Comparison of ENCODE assay signal across 22 cellular contexts in the genomic region with DNA sequence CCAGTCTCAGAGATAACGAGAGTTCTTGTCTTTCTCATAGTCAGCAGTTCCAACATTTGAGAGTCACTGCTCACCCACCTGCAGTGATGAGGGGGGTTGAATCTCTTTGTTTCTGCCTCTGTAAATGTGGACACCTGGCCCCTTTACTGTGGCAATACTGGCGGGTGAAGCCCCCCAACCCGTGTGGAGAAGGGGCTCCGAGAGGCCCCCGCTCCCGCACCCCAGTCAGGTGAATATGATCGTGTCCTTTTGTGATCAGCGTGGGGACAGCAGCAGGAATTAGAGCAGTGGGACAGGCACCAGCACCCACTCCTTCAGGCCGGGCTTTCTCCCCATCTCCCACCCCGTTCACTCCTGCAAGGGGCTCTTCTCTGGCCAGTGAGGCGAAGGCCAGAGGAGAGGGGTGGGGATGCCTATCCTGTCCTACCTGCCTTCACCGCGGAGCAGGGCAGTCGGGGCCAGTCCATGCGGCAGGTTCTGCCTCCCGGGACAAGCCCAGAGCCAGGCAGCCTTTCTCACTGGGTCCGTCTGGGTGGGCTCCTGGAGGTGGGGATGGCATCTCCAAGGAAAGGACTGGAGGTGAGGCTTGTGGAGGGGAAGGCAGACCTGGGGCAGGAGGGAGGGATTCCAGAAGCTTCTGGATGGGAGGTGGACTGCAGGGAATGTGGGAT. TPM values are rescaled to one million over a fixed set of nuclear protein-coding genes. Genes with fewer than 3 reads are reported as not detected.
DNase-seq lines count a peak whose midpoint lies in the region; ATAC-seq, FAIRE-seq and TF ChIP-seq lines count a peak whose summit lies in the region.
"Had no signal": no experiment of that assay in that cellular context is flagged by ENCODE, and none has a peak within 500 bp of the region (broad histone marks: within the 10 kb centered on the region; RNA-seq: fewer than 3 reads in every experiment).

No MANE protein-coding gene starts in this region.

- peaks cover 16% of the 10 kb centered on the region for H3K36me3 ChIP-seq in left ventricle myocardium inferior
- H3K36me3 ChIP-seq in mesenchymal stem cell (ENCODE audit: control insufficient read depth in 1 of 2, insufficient read depth in 2 of 2, low read depth in 1 of 2, low read length in 2 of 2): no peaks in the 10 kb centered on the region
- H3K36me3 ChIP-seq: BE2C, HAP-1, Peyer's patch had no signal

- H2AK5ac ChIP-seq in mesenchymal stem cell (ENCODE audit: low read length, severe bottlenecking): no peak overlapping the region

- no peak for DNase-seq in A549 (ENCODE audit: low read depth in 1 of 2, low spot score in 1 of 2)
- DNase-seq in RWPE1 (ENCODE audit: low spot score): no peak
- peak; percentile 13 for DNase-seq in left ventricle myocardium inferior
- DNase-seq in mesenchymal stem cell: no peak
- no peak for DNase-seq in NCI-H187 treated with DMSO at 0.1 percent for 48 hours (lab: John Stamatoyannopoulos, UW)
- no peak for DNase-seq in GOT3 (lab: John Stamatoyannopoulos, UW)
- DNase-seq in activated T-helper 2 cell treated with anti-CD3 and anti-CD28 coated beads, Interferon-gamma antibody, Interleukin-2, Interleukin-4, amounts not matched to agents 10 μg/mL and 5 μg/mL and 100 μg/mL, durations not matched to agents 14 hours and 24 hours and 36 hours (ENCODE audit: low spot score): no peak
- no peak for DNase-seq in hypothalamus (lab: John Stamatoyannopoulos, UW)
- DNase-seq: BE2C; CD4-positive, CD25-positive, alpha-beta regulatory T cell; DMS79 treated with DMSO at 0.1 percent for 48 hours; NCI-H1092 treated with DMSO at 0.1 percent for 48 hours; NCI-H1436 treated with DMSO at 0.1 percent for 48 hours; NCI-H2029; NCI-H226; NCI-H524; NCI-H82; SHP77 had no signal

- H3K23ac ChIP-seq in mesenchymal stem cell (ENCODE audit: low read length in 2 of 2): no peak overlapping the region

- no peak for FAIRE-seq in A549 (lab: Jason Lieb, UNC)

- ATAC-seq in A549: no peak

- H3K9me3 Mint-ChIP-seq in activated T-helper 2 cell treated with anti-CD3 and anti-CD28 coated beads, Interferon-gamma antibody, Interleukin-2, Interleukin-4, amounts not matched to agents 10 μg/mL and 5 μg/mL and 100 μg/mL, durations not matched to agents 14 hours and 24 hours and 36 hours: peaks cover 3% of the 10 kb centered on the region

- CTCF ChIA-PET in A549 (lab: Yijun Ruan, JAX) (interaction anchor here (3.5 to 4.9 kb wide), 3 partner anchors 8 to 183 kb away, joined by 15 to 39 read pairs (median 28); no protein-coding TSS in a partner anchor), RWPE1 (lab: Yijun Ruan, JAX) (no interaction called here)

- H2BK120ac ChIP-seq in mesenchymal stem cell (ENCODE audit: low read depth, low read length): no peak overlapping the region

- H3K4me3 ChIP-seq in A549 (no peak overlapping the region), left ventricle myocardium inferior (peak overlapping the region; percentile 63), mesenchymal stem cell (ENCODE audit: insufficient read depth in 1 of 2, low read depth in 1 of 2, low read length in 2 of 2) (no peak overlapping the region)
- H3K4me3 ChIP-seq: GM23248, HAP-1, Peyer's patch had no signal

- H3K36me3 Mint-ChIP-seq in activated T-helper 2 cell treated with anti-CD3 and anti-CD28 coated beads, Interferon-gamma antibody, Interleukin-2, Interleukin-4, amounts not matched to agents 10 μg/mL and 5 μg/mL and 100 μg/mL, durations not matched to agents 14 hours and 24 hours and 36 hours (ENCODE audit: low read depth): no peaks in the 10 kb centered on the region

- no peak overlapping the region for H3K27ac Mint-ChIP-seq in activated T-helper 2 cell treated with anti-CD3 and anti-CD28 coated beads, Interferon-gamma antibody, Interleukin-2, Interleukin-4, amounts not matched to agents 10 μg/mL and 5 μg/mL and 100 μg/mL, durations not matched to agents 14 hours and 24 hours and 36 hours
- H3K27ac Mint-ChIP-seq: CD4-positive, CD25-positive, alpha-beta regulatory T cell had no signal

- peak overlapping the region; percentile 46 for H4K91ac ChIP-seq in mesenchymal stem cell (ENCODE audit: low read length)

- peaks cover 31% of the 10 kb centered on the region for H3K4me1 ChIP-seq in A549
- H3K4me1 ChIP-seq in left ventricle myocardium inferior: peaks cover 44% of the 10 kb centered on the region
- peaks cover 33% of the 10 kb centered on the region for H3K4me1 ChIP-seq in mesenchymal stem cell (ENCODE audit: control insufficient read depth, insufficient read depth, low read depth, low read length)
- H3K4me1 ChIP-seq: BE2C, HAP-1 had no signal

- no peaks in the 10 kb centered on the region for H3K27me3 Mint-ChIP-seq in activated T-helper 2 cell treated with anti-CD3 and anti-CD28 coated beads, Interferon-gamma antibody, Interleukin-2, Interleukin-4, amounts not matched to agents 10 μg/mL and 5 μg/mL and 100 μg/mL, durations not matched to agents 14 hours and 24 hours and 36 hours (ENCODE audit: low read depth)

- H3K18ac ChIP-seq in mesenchymal stem cell (ENCODE audit: low read depth in 1 of 2, low read length in 2 of 2): no peak overlapping the region

- no peak for TF ChIP-seq POLR2A in A549 (IDR thresholded peaks at IDR 0.05; ENCODE audit: low read length)

- H2BK5ac ChIP-seq in mesenchymal stem cell (ENCODE audit: low read depth, low read length, poor library complexity, severe bottlenecking): no peak overlapping the region

- intact Hi-C loops in left ventricle myocardium inferior (cut with micrococcal nuclease): loop anchor here (10.0 kb wide), 1 partner anchor 185 kb away; no protein-coding TSS in a partner anchor
- intact Hi-C loops in activated T-helper 2 cell treated with anti-CD3 and anti-CD28 coated beads, Interferon-gamma antibody, Interleukin-2, Interleukin-4, amounts not matched to agents 10 μg/mL and 5 μg/mL and 100 μg/mL, durations not matched to agents 14 hours and 24 hours and 36 hours (cut with micrococcal nuclease): no loop called here

- no peak overlapping the region for H4K8ac ChIP-seq in mesenchymal stem cell (ENCODE audit: low read length)

- no peak for TF ChIP-seq RAD21 in A549 (conservative IDR thresholded peaks at IDR 0.05 in 1 of 2, IDR thresholded peaks at IDR 0.05 in 1 of 2)

- H3K14ac ChIP-seq in mesenchymal stem cell (ENCODE audit: low read length in 2 of 2): no peak overlapping the region

- H3K27me3 ChIP-seq in left ventricle myocardium inferior (ENCODE audit: low read depth) (no peaks in the 10 kb centered on the region), mesenchymal stem cell (ENCODE audit: control insufficient read depth in 1 of 2, insufficient read depth in 1 of 2, low read length in 2 of 2) (no peaks in the 10 kb centered on the region)
- H3K27me3 ChIP-seq: BE2C, Peyer's patch had no signal

- POLR2A ChIA-PET in A549 (lab: Yijun Ruan, JAX): no interaction called here
- POLR2A ChIA-PET in RWPE1 (lab: Yijun Ruan, JAX; ENCODE audit: low non-redundant PET): no interaction called here

- peak overlapping the region; percentile 70 for H2BK15ac ChIP-seq in mesenchymal stem cell (ENCODE audit: low read depth, poor library complexity, severe bottlenecking)

- H2AFZ ChIP-seq in mesenchymal stem cell (ENCODE audit: low read depth, low read length): no peak overlapping the region
- H2AFZ ChIP-seq: GM23248 had no signal

- no peak overlapping the region for H3K9ac ChIP-seq in mesenchymal stem cell (ENCODE audit: low read length)
- H3K9ac ChIP-seq: GM23248, KMS-11 had no signal

- TF ChIP-seq CTCF in A549 (IDR thresholded peaks at IDR 0.05): no peak
- no peak for TF ChIP-seq CTCF in RWPE1 (conservative IDR thresholded peaks at IDR 0.05; ENCODE audit: low read depth)
- TF ChIP-seq CTCF in left ventricle myocardium inferior (IDR thresholded peaks at IDR 0.05; ENCODE audit: borderline replicate concordance): no peak

- peak overlapping the region; percentile 11 to 54 for H3K4ac ChIP-seq in mesenchymal stem cell (ENCODE audit: low read depth in 1 of 2, low read length in 2 of 2)

- H3K27ac ChIP-seq in A549 (no peak overlapping the region), RWPE1 (peak overlapping the region; percentile 98), left ventricle myocardium inferior (replicated peaks) (peak overlapping the region; percentile 97), mesenchymal stem cell (ENCODE audit: low read length, poor library complexity, severe bottlenecking) (no peak overlapping the region)
- H3K27ac ChIP-seq: GM23248, KMS-11, Peyer's patch had no signal

- H3K4me1 Mint-ChIP-seq in activated T-helper 2 cell treated with anti-CD3 and anti-CD28 coated beads, Interferon-gamma antibody, Interleukin-2, Interleukin-4, amounts not matched to agents 10 μg/mL and 5 μg/mL and 100 μg/mL, durations not matched to agents 14 hours and 24 hours and 36 hours (ENCODE audit: low read depth): no peaks in the 10 kb centered on the region
- H3K4me1 Mint-ChIP-seq: CD4-positive, CD25-positive, alpha-beta regulatory T cell had no signal

- H3K9me3 ChIP-seq in A549 (peaks cover 9% of the 10 kb centered on the region; the same call in 1 of the 3 replicates), left ventricle myocardium inferior (replicated peaks) (peaks cover 12% of the 10 kb centered on the region), mesenchymal stem cell (ENCODE audit: control insufficient read depth, low read length) (peaks cover 15% of the 10 kb centered on the region)
- H3K9me3 ChIP-seq: BE2C, Peyer's patch had no signal

- no peak overlapping the region for H3K4me3 Mint-ChIP-seq in activated T-helper 2 cell treated with anti-CD3 and anti-CD28 coated beads, Interferon-gamma antibody, Interleukin-2, Interleukin-4, amounts not matched to agents 10 μg/mL and 5 μg/mL and 100 μg/mL, durations not matched to agents 14 hours and 24 hours and 36 hours (ENCODE audit: low read depth)
- H3K4me3 Mint-ChIP-seq: CD4-positive, CD25-positive, alpha-beta regulatory T cell had no signal

- TF ChIP-seq EP300 in A549 (IDR thresholded peaks at IDR 0.05): no peak

- H3K79me1 ChIP-seq in mesenchymal stem cell (replicated peaks; ENCODE audit: low read length, poor library complexity, severe bottlenecking): no peaks in the 10 kb centered on the region

- WGBS in A549 (ENCODE audit: missing lambda C conversion rate): 78% methylated on average over 15 of the region's 17 CpGs
- WGBS in mesenchymal stem cell: 94% methylated on average over 13 of the region's 17 CpGs

- peak overlapping the region; percentile 14 to 85 for H2BK12ac ChIP-seq in mesenchymal stem cell (ENCODE audit: low read length in 2 of 2)

- H3K4me2 ChIP-seq in A549 (no peak overlapping the region), mesenchymal stem cell (ENCODE audit: low read length, poor library complexity, severe bottlenecking) (no peak overlapping the region)
- H3K4me2 ChIP-seq: KMS-11 had no signal

RNA-seq across cellular contexts. Expression of gene CELSR1, which starts 12.7 kb away (rescaled TPM):
- 15.3 and 19.4 TPM in 2 replicates for polyA plus RNA-seq in A549 (2011; rRNA removed)
- 28.6 and 34.3 TPM in 2 replicates for polyA plus RNA-seq in A549 (2012; cell fraction: cytosol; rRNA removed)
- 65.9 and 84.5 TPM in 2 replicates for polyA plus RNA-seq in A549 (2012; cell fraction: nucleus; rRNA removed)
- 26.9 to 31.8 TPM (median 28.4 TPM) in 3 replicates for polyA plus RNA-seq in A549 (2017; fragmentation: RNase III; extraction: RNeasy Plus Mini Kit Qiagen cat#74134 plus additional on column Dnase treatment)
- 40.5 and 50.8 TPM in 2 replicates for polyA minus RNA-seq in A549 (2011; rRNA and poly(A)+ RNA removed)
- 8.9 TPM for total RNA-seq in left ventricle myocardium inferior
- polyA plus RNA-seq in mesenchymal stem cell (2013, experiment 1 of 2): 0.14 TPM
- 0.11 TPM for polyA plus RNA-seq in mesenchymal stem cell (2013, experiment 2 of 2)
- total RNA-seq in activated T-helper 2 cell treated with anti-CD3 and anti-CD28 coated beads, Interferon-gamma antibody, Interleukin-2, Interleukin-4, amounts not matched to agents 10 μg/mL and 5 μg/mL and 100 μg/mL, durations not matched to agents 14 hours and 24 hours and 36 hours: 0.30 and 0.41 TPM in 2 replicates

Comparison
In these comparisons a context has a peak if more than half of its experiments do, and no peak if none do; other contexts are left out.
1. H3K27ac ChIP-seq: peak in RWPE1 (single experiment) and left ventricle myocardium inferior (single experiment); none in A549 (0 of 2) and mesenchymal stem cell (single experiment).